In the genomic region with DNA sequence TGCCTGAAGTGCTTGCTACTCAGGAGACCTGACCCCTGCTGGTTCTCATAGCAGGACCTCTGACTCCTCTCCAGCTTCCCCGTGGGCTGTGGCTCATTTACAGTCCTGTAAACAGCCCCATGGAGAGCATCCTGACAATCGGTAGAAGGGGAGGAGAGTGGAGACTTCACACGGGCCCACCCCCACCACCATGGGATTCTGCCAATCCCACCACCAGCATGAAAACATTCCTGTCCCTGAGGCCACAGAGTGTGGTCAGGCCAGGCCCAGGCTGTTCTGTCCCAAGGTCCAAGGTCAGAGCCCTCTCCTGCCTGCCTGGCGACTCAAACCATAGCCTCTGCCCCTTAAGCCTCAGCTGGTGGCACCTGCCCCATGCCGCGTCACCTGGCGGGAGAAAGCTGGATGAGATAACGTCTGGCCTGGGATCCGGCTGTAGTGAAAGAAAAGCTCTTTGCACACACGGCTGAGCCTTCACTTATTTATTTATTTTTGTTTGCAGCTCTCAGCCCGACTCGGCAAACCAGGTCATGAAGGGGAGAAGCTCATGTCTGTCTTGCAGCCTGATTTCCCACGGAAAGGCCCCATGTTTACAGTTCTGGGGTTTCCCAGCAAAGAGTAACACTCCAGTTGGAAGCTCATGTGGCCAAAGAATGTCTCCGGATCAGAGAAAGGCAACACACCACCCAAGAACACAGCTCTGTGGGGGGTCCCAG, we compare ENCODE assay signal across 10 cellular contexts.
A peak's percentile ranks its signal among the peaks of the same experiment; 100 is the strongest.
DNase-seq lines count a peak whose midpoint lies in the region; ATAC-seq, FAIRE-seq and TF ChIP-seq lines count a peak whose summit lies in the region.
"Had no signal": no experiment of that assay in that cellular context is flagged by ENCODE, and none has a peak within 500 bp of the region (broad histone marks: within the 10 kb centered on the region; RNA-seq: fewer than 3 reads in every experiment).

No MANE protein-coding gene starts in this region.

- H3K27me3 ChIP-seq in pancreas = no peaks in the 10 kb centered on the region

- TF ChIP-seq CTCF in fibroblast of mammary gland (conservative IDR thresholded peaks at IDR 0.05; ENCODE audit: control insufficient read depth, insufficient read depth, low read depth, low read length) (no peak), pancreas (IDR thresholded peaks at IDR 0.05) (no peak)

- WGBS in pancreas, 2 donors = 13 to 16% methylated on average over 14 of the region's 14 CpGs

- peak; percentile 92 for DNase-seq in Caki2 (ENCODE audit: low read depth)
- DNase-seq in NCI-H345 (lab: John Stamatoyannopoulos, UW) = peak; percentile 83
- DNase-seq in fibroblast of mammary gland (ENCODE audit: low read depth) = peak; percentile 14
- peak; percentile 82 to 91 (median 86) for DNase-seq in pancreas
- no peak for DNase-seq in SKM-1 treated with dmso at 0.1 percent for 144 hours (lab: John Stamatoyannopoulos, UW; ENCODE audit: unreplicated experiment)
- no peak for DNase-seq in activated CD4-positive, alpha-beta T cell treated with anti-CD3 and anti-CD28 coated beads, Interleukin-2, amount 50 U/mL, for 4 hours
- DNase-seq: CD4-positive, CD25-positive, alpha-beta regulatory T cell; Karpas-422 had no signal

- peak overlapping the region; percentile 66 to 88 (median 79) for H3K27ac ChIP-seq in pancreas

- H3K4me1 ChIP-seq in pancreas = peaks cover 9 to 18% (median 10%) of the 10 kb centered on the region in 3 donors

- H3K36me3 ChIP-seq in pancreas = no peaks in the 10 kb centered on the region

- in situ Hi-C loops in Caki2 (cut with HindIII; ENCODE audit: low pct_unique_long_range_greater_than_20kb, low sequenced_read_pairs) = no loop called here

- H3K4me3 ChIP-seq in fibroblast of mammary gland (ENCODE audit: control insufficient read depth, low read depth, low read length) (no peak overlapping the region), pancreas (no peak overlapping the region)

- ATAC-seq in pancreas = peak; percentile 90 to 94 (median 91)
- no peak for ATAC-seq in HG03159 (IDR thresholded peaks at IDR 0.05; ENCODE audit: unreplicated experiment)
- ATAC-seq in GM19452 (IDR thresholded peaks at IDR 0.05; ENCODE audit: unreplicated experiment) = no peak

- intact Hi-C loops in pancreas (cut with DNase I) = no loop called here

- no peaks in the 10 kb centered on the region for H3K9me3 ChIP-seq in pancreas

- no peak for FAIRE-seq in pancreas (lab: Jason Lieb, UNC)

Comparison
In these comparisons a context has a peak if more than half of its experiments do, and no peak if none do; other contexts are left out.
1. DNase-seq: peak in Caki2 (single experiment), NCI-H345 (single experiment), fibroblast of mammary gland (single experiment) and pancreas (6 of 6); none in SKM-1 treated with dmso at 0.1 percent for 144 hours (single experiment) and activated CD4-positive, alpha-beta T cell treated with anti-CD3 and anti-CD28 coated beads, Interleukin-2, amount 50 U/mL, for 4 hours (0 of 2).
2. ATAC-seq: peak in pancreas (4 of 4); none in HG03159 (single experiment) and GM19452 (single experiment).